ENCODE assay signal across 8 cellular contexts in genomic region chr11:89606840-89607239, GRCh38.
A peak's percentile ranks its signal among the peaks of the same experiment; 100 is the strongest.
DNase-seq lines count a peak whose midpoint lies in the region; FAIRE-seq and TF ChIP-seq lines count a peak whose summit lies in the region.
"Not testable (repeated sequence)": the region's sequence is repeated elsewhere in the genome, so short reads cannot be mapped to it uniquely, and the experiment has no call there.

No MANE protein-coding gene starts in this region.

- FAIRE-seq in bronchial epithelial cell (lab: Jason Lieb, UNC) (peak; percentile 13), kidney (lab: Jason Lieb, UNC) (peak; percentile 42), urothelium cell line (lab: Jason Lieb, UNC) (peak; percentile 53)

- not testable (repeated sequence) for H3K9ac ChIP-seq in kidney (ENCODE audit: low read length in 2 of 2)

- H3K27me3 ChIP-seq in bronchial epithelial cell (ENCODE audit: control insufficient read depth, insufficient read depth, low read length), result not testable (repeated sequence)

- not testable (repeated sequence) for H3K4me1 ChIP-seq in kidney (ENCODE audit: control insufficient read depth in 1 of 2, insufficient read depth in 1 of 2, low read depth in 1 of 2, low read length in 2 of 2)

- intact Hi-C loops in kidney (cut with DNase I), result not testable (repeated sequence)

- not testable (repeated sequence) for H3K27ac ChIP-seq in kidney (ENCODE audit: low read depth in 2 of 2, low read length in 2 of 2)

- H3K4me3 ChIP-seq in bronchial epithelial cell (ENCODE audit: low read depth, low read length); fibroblast of mammary gland (ENCODE audit: control insufficient read depth, low read depth, low read length); kidney (ENCODE audit: low read length in 2 of 2): not testable (repeated sequence)

- not testable (repeated sequence) for H3K9me3 ChIP-seq in kidney (ENCODE audit: control insufficient read depth in 1 of 2, low read length in 2 of 2)

- DNase-seq in DMS53 treated with DMSO at 0.1 percent for 48 hours (lab: John Stamatoyannopoulos, UW; ENCODE audit: unreplicated experiment), result peak; percentile 96
- DNase-seq in HT1080 (ENCODE audit: low read depth), result peak; percentile 99
- DNase-seq in SK-MEL-5 (ENCODE audit: low read depth, low spot score), result peak; percentile 92
- peak; percentile 30 for DNase-seq in bronchial epithelial cell (ENCODE audit: low read depth)
- peak; percentile 74 for DNase-seq in fibroblast of mammary gland (ENCODE audit: low read depth)
- DNase-seq in kidney; urothelium cell line (ENCODE audit: low spot score): not testable (repeated sequence)
- DNase-seq in non-pigmented ciliary epithelial cell (ENCODE audit: low read depth), result peak; percentile 68

- not testable (repeated sequence) for H3K36me3 ChIP-seq in bronchial epithelial cell (ENCODE audit: control insufficient read depth, insufficient read depth, low read length); kidney (ENCODE audit: control insufficient read depth in 1 of 2, insufficient read depth in 2 of 2, low read length in 2 of 2)

- not testable (repeated sequence) for TF ChIP-seq CTCF in bronchial epithelial cell (IDR thresholded peaks at IDR 0.05; ENCODE audit: insufficient read depth, low read length, severe bottlenecking); fibroblast of mammary gland (conservative IDR thresholded peaks at IDR 0.05; ENCODE audit: control insufficient read depth, insufficient read depth, low read depth, low read length); kidney (IDR thresholded peaks at IDR 0.05; ENCODE audit: borderline replicate concordance, extremely low read depth, insufficient read depth)

- in situ Hi-C loops in SK-MEL-5 (cut with HindIII; ENCODE audit: low pct_unique_long_range_greater_than_20kb, low sequenced_read_pairs), result not testable (repeated sequence)
